ENCODE assay signal across 9 cellular contexts in genomic region chr10:15141136-15142067, GRCh38. TPM values are rescaled to one million over a fixed set of nuclear protein-coding genes. Genes with fewer than 3 reads are reported as not detected.
DNase-seq lines count a peak whose midpoint lies in the region; ATAC-seq, FAIRE-seq and TF ChIP-seq lines count a peak whose summit lies in the region.
"Had no signal": no experiment of that assay in that cellular context is flagged by ENCODE, and none has a peak within 500 bp of the region (broad histone marks: within the 10 kb centered on the region; RNA-seq: fewer than 3 reads in every experiment).

No MANE protein-coding gene starts in this region.

- H3K36me3 Mint-ChIP-seq in activated T-helper 1 cell treated with anti-CD3 and anti-CD28 coated beads, Interleukin-12 subunit alpha, Interleukin-12 subunit beta, Interleukin-2, Interleukin-4 antibody, amounts not matched to agents 30 ng/mL and 10 ng/mL and 1 ng/mL, durations not matched to agents 14 hours and 24 hours and 36 hours (ENCODE audit: low read depth): peaks cover 8% of the 10 kb centered on the region

- H3K36me3 ChIP-seq in HepG2 (replicated peaks in 1 of 2; ENCODE audit: control insufficient read depth in 1 of 2, insufficient read depth in 2 of 2, low read length in 2 of 2): peaks cover under 1 to 9% of the 10 kb centered on the region in 2 experiments; a peak in 4 of 5 replicates
- H3K36me3 ChIP-seq in right lobe of liver: peaks cover 0 to 8% (median 2%) of the 10 kb centered on the region in 4 donors
- H3K36me3 ChIP-seq in upper lobe of right lung: peaks cover 13% of the 10 kb centered on the region
- H3K36me3 ChIP-seq in mammary epithelial cell (ENCODE audit: insufficient read depth, low read length): peaks cover 5% of the 10 kb centered on the region

- BruUV-seq in HepG2 (replicated peaks; lab: Mats Ljungman, UMichigan) (no TSS peak), mammary epithelial cell (replicated peaks; lab: Mats Ljungman, UMichigan) (no TSS peak)

- no peak for TF ChIP-seq CTCF in HepG2 (CRISPR knock-in tag; IDR thresholded peaks at IDR 0.05)
- TF ChIP-seq CTCF in right lobe of liver (IDR thresholded peaks at IDR 0.05): no peak
- no peak for TF ChIP-seq CTCF in upper lobe of right lung (IDR thresholded peaks at IDR 0.05)
- TF ChIP-seq CTCF in mammary epithelial cell (conservative IDR thresholded peaks at IDR 0.05 in 1 of 2, IDR thresholded peaks at IDR 0.05 in 1 of 2; ENCODE audit: extremely low read depth in 1 of 2, insufficient read depth in 1 of 2, low read depth in 1 of 2, low read length in 2 of 2): no peak

- H3K9me3 Mint-ChIP-seq in activated T-helper 1 cell treated with anti-CD3 and anti-CD28 coated beads, Interleukin-12 subunit alpha, Interleukin-12 subunit beta, Interleukin-2, Interleukin-4 antibody, amounts not matched to agents 30 ng/mL and 10 ng/mL and 1 ng/mL, durations not matched to agents 14 hours and 24 hours and 36 hours: no peaks in the 10 kb centered on the region

- peak; percentile 28 for FAIRE-seq in HepG2 (lab: Jason Lieb, UNC)

- H3K27me3 ChIP-seq in HepG2 (ENCODE audit: control insufficient read depth in 1 of 2, insufficient read depth in 2 of 2, low read length in 2 of 2) (no peaks in the 10 kb centered on the region), right lobe of liver (no peaks in the 10 kb centered on the region), upper lobe of right lung (no peaks in the 10 kb centered on the region), mammary epithelial cell (ENCODE audit: insufficient read depth, low read length) (no peaks in the 10 kb centered on the region)
- H3K27me3 ChIP-seq: SJSA1 had no signal

- no peak overlapping the region for H3K27ac ChIP-seq in HepG2 (ENCODE audit: extremely low read length, insufficient read depth, low read length)
- no peak overlapping the region for H3K27ac ChIP-seq in right lobe of liver
- H3K27ac ChIP-seq in upper lobe of right lung: no peak overlapping the region
- H3K27ac ChIP-seq in mammary epithelial cell (ENCODE audit: insufficient read depth, low read depth, low read length): no peak overlapping the region
- H3K27ac ChIP-seq: SJSA1 had no signal

- no peak for ATAC-seq in HepG2
- ATAC-seq in right lobe of liver: no peak
- ATAC-seq in HG03135 (IDR thresholded peaks at IDR 0.05; ENCODE audit: unreplicated experiment): peak; percentile 90
- ATAC-seq in upper lobe of right lung: no peak

- dilution Hi-C loops in mammary epithelial cell (cut with HindIII; ENCODE audit: low sequenced_read_pairs): no loop called here

- no peaks in the 10 kb centered on the region for H4K20me1 ChIP-seq in HepG2 (ENCODE audit: insufficient read depth, low read length)
- no peaks in the 10 kb centered on the region for H4K20me1 ChIP-seq in mammary epithelial cell (ENCODE audit: insufficient read depth, low read length)

- peak; percentile 20 for DNase-seq in HepG2 (ENCODE audit: low spot score)
- DNase-seq in right lobe of liver: no peak
- DNase-seq in activated T-helper 1 cell treated with anti-CD3 and anti-CD28 coated beads, Interleukin-12 subunit alpha, Interleukin-12 subunit beta, Interleukin-2, Interleukin-4 antibody, amounts not matched to agents 30 ng/mL and 10 ng/mL and 1 ng/mL, durations not matched to agents 14 hours and 24 hours and 36 hours (ENCODE audit: low spot score): no peak
- DNase-seq in stimulated activated CD4-positive, alpha-beta T cell treated with anti-CD3 and anti-CD28 coated beads, Interleukin-2, amount 100 ng/mL, for 24 hours: peak; percentile 35 to 42
- no peak for DNase-seq in activated effector memory CD4-positive, alpha-beta T cell treated with anti-CD3 and anti-CD28 coated beads, Interleukin-2, amount 50 U/mL, for 16 hours
- no peak for DNase-seq in upper lobe of right lung
- DNase-seq in mammary epithelial cell: no peak

- TF ChIP-seq RAD21 in HepG2 (CRISPR knock-in tag; IDR thresholded peaks at IDR 0.05): no peak

- H3K4me3 ChIP-seq in HepG2 (replicated peaks in 1 of 3; ENCODE audit: insufficient read depth in 1 of 3, low read depth in 2 of 3, low read length in 3 of 3) (no peak overlapping the region), right lobe of liver (no peak overlapping the region), upper lobe of right lung (no peak overlapping the region), mammary epithelial cell (replicated peaks in 1 of 3; ENCODE audit: insufficient read depth in 1 of 3, low read depth in 2 of 3, low read length in 3 of 3) (no peak overlapping the region)
- H3K4me3 ChIP-seq: SJSA1 had no signal

- POLR2A ChIA-PET in HepG2 (lab: Yijun Ruan, JAX): interaction anchor here (1.5 kb wide), 1 partner anchor 11 kb away, joined by 6 read pairs; no protein-coding TSS in a partner anchor

- H3K79me2 ChIP-seq in HepG2 (ENCODE audit: insufficient read depth, low read length) (peaks cover 28% of the 10 kb centered on the region), mammary epithelial cell (ENCODE audit: insufficient read depth, low read length) (peaks cover 38% of the 10 kb centered on the region)

- TF ChIP-seq POLR2A in HepG2 (IDR thresholded peaks at IDR 0.05; ENCODE audit: insufficient read depth in 1 of 2, low read depth in 2 of 2, low read length in 2 of 2) (no peak), right lobe of liver (IDR thresholded peaks at IDR 0.05) (no peak)

- H3K4me3 Mint-ChIP-seq in activated T-helper 1 cell treated with anti-CD3 and anti-CD28 coated beads, Interleukin-12 subunit alpha, Interleukin-12 subunit beta, Interleukin-2, Interleukin-4 antibody, amounts not matched to agents 30 ng/mL and 10 ng/mL and 1 ng/mL, durations not matched to agents 14 hours and 24 hours and 36 hours: peak overlapping the region; percentile 29

- H3K27me3 Mint-ChIP-seq in activated T-helper 1 cell treated with anti-CD3 and anti-CD28 coated beads, Interleukin-12 subunit alpha, Interleukin-12 subunit beta, Interleukin-2, Interleukin-4 antibody, amounts not matched to agents 30 ng/mL and 10 ng/mL and 1 ng/mL, durations not matched to agents 14 hours and 24 hours and 36 hours (ENCODE audit: insufficient read depth): no peaks in the 10 kb centered on the region

- peaks cover 16% of the 10 kb centered on the region for H3K4me1 Mint-ChIP-seq in activated T-helper 1 cell treated with anti-CD3 and anti-CD28 coated beads, Interleukin-12 subunit alpha, Interleukin-12 subunit beta, Interleukin-2, Interleukin-4 antibody, amounts not matched to agents 30 ng/mL and 10 ng/mL and 1 ng/mL, durations not matched to agents 14 hours and 24 hours and 36 hours (ENCODE audit: low read depth)

- WGBS in HepG2 (ENCODE audit: low lambda C conversion rate): 81% methylated on average over 16 of the region's 16 CpGs
- 79% methylated on average over 16 of the region's 16 CpGs for WGBS in right lobe of liver (ENCODE audit: insufficient coverage, low coverage, low lambda C conversion rate, missing lambda C conversion rate)
- 89% methylated on average over 16 of the region's 16 CpGs for WGBS in mammary epithelial cell (ENCODE audit: low coverage, missing lambda C conversion rate)

- H2AFZ ChIP-seq in HepG2 (ENCODE audit: low read length) (no peak overlapping the region), mammary epithelial cell (ENCODE audit: low read depth, low read length) (no peak overlapping the region)

- intact Hi-C loops in HepG2 (cut with micrococcal nuclease; ENCODE audit: unreplicated experiment): no loop called here
- intact Hi-C loops in right lobe of liver (cut with DNase I): no loop called here
- intact Hi-C loops in activated T-helper 1 cell treated with anti-CD3 and anti-CD28 coated beads, Interleukin-12 subunit alpha, Interleukin-12 subunit beta, Interleukin-2, Interleukin-4 antibody, amounts not matched to agents 30 ng/mL and 10 ng/mL and 1 ng/mL, durations not matched to agents 14 hours and 24 hours and 36 hours (cut with micrococcal nuclease): loop anchor here (1.0 to 2.0 kb wide), 2 partner anchors 19 to 26 kb away; no protein-coding TSS in a partner anchor
- intact Hi-C loops in upper lobe of right lung (cut with DNase I): no loop called here
- intact Hi-C loops in mammary epithelial cell (cut with micrococcal nuclease): no loop called here

- in situ Hi-C loops in HepG2 (cut with HindIII; ENCODE audit: extremely low pct_ligation_motif_present, low pct_unique_long_range_greater_than_20kb) (no loop called here), mammary epithelial cell (cut with MboI; ENCODE audit: low sequenced_read_pairs in 2 of 2) (no loop called here)

- H3K4me2 ChIP-seq in HepG2 (ENCODE audit: low read depth, low read length): no peak overlapping the region
- no peak overlapping the region for H3K4me2 ChIP-seq in mammary epithelial cell (ENCODE audit: insufficient read depth, low read depth, low read length)

- H3K27ac Mint-ChIP-seq in activated T-helper 1 cell treated with anti-CD3 and anti-CD28 coated beads, Interleukin-12 subunit alpha, Interleukin-12 subunit beta, Interleukin-2, Interleukin-4 antibody, amounts not matched to agents 30 ng/mL and 10 ng/mL and 1 ng/mL, durations not matched to agents 14 hours and 24 hours and 36 hours: no peak overlapping the region

- H3K9me3 ChIP-seq in HepG2 (ENCODE audit: low read length): no peaks in the 10 kb centered on the region
- no peaks in the 10 kb centered on the region for H3K9me3 ChIP-seq in right lobe of liver
- no peaks in the 10 kb centered on the region for H3K9me3 ChIP-seq in upper lobe of right lung
- no peaks in the 10 kb centered on the region for H3K9me3 ChIP-seq in mammary epithelial cell (replicated peaks; ENCODE audit: insufficient read depth, low read length)
- H3K9me3 ChIP-seq: SJSA1 had no signal

- no peak for TF ChIP-seq EP300 in HepG2 (IDR thresholded peaks at IDR 0.05; ENCODE audit: low read depth in 2 of 2, low read length in 2 of 2)
- no peak for TF ChIP-seq EP300 in HepG2 (CRISPR knock-in tag; IDR thresholded peaks at IDR 0.05; ENCODE audit: borderline replicate concordance)

- CTCF ChIA-PET in HepG2 (lab: Yijun Ruan, JAX; ENCODE audit: low intra/inter-chr PET ratio, low total read pairs): no interaction called here
- CTCF ChIA-PET in mammary epithelial cell (lab: Charles Lee; ENCODE audit: low non-redundant PET): no interaction called here

- H3K9ac ChIP-seq in HepG2 (ENCODE audit: insufficient read depth, low read depth, low read length) (no peak overlapping the region), mammary epithelial cell (ENCODE audit: insufficient read depth, low read length) (no peak overlapping the region)

- H3K4me1 ChIP-seq in HepG2 (ENCODE audit: insufficient read depth, low read length) (peaks cover 44% of the 10 kb centered on the region), right lobe of liver (peaks cover 0 to 30% (median 0%) of the 10 kb centered on the region in 4 donors), upper lobe of right lung (no peaks in the 10 kb centered on the region), mammary epithelial cell (ENCODE audit: insufficient read depth, low read length) (no peaks in the 10 kb centered on the region)

RNA-seq across cellular contexts. Expression of gene NMT2, which starts 27.1 kb away (rescaled TPM):
- 23.8 and 28.0 TPM in 2 replicates for total RNA-seq in HepG2 (2016; rRNA removed; fragmentation: Illumina TruSeq; extraction: Trizol)
- total RNA-seq in HepG2 (2016; cell fraction: cytosol; rRNA removed; fragmentation: Illumina TruSeq; extraction: Trizol; ENCODE audit: low read depth): 8.0 and 9.2 TPM in 2 replicates
- 27.2 and 28.6 TPM in 2 replicates for total RNA-seq in HepG2 (2016; cell fraction: insoluble cytoplasmic fraction; rRNA removed; fragmentation: Illumina TruSeq; extraction: Trizol)
- total RNA-seq in HepG2 (2016; cell fraction: membrane; rRNA removed; fragmentation: Illumina TruSeq; extraction: Trizol): 16.5 and 17.5 TPM in 2 replicates
- total RNA-seq in HepG2 (2016; cell fraction: nucleus; rRNA removed; fragmentation: Illumina TruSeq; extraction: Trizol): 20.8 and 22.8 TPM in 2 replicates
- 8.9 and 10.1 TPM in 2 replicates for polyA plus RNA-seq in HepG2 (2011; rRNA removed)
- polyA plus RNA-seq in HepG2 (2011; cell fraction: cytosol; rRNA removed): 3.5 and 4.9 TPM in 2 replicates
- polyA plus RNA-seq in HepG2 (2011; cell fraction: nucleus; rRNA removed): 15.6 and 18.8 TPM in 2 replicates
- polyA plus RNA-seq in HepG2 (2012): 16.2 and 22.5 TPM in 2 replicates
- 6.0 and 6.3 TPM in 2 replicates for polyA plus RNA-seq in HepG2 (2016; cell fraction: cytosol; fragmentation: Illumina TruSeq; extraction: Trizol; ENCODE audit: low read depth)
- 28.9 and 32.1 TPM in 2 replicates for polyA plus RNA-seq in HepG2 (2016; cell fraction: insoluble cytoplasmic fraction; fragmentation: Illumina TruSeq; extraction: Trizol; ENCODE audit: low read depth)
- polyA plus RNA-seq in HepG2 (2016; cell fraction: membrane; fragmentation: Illumina TruSeq; extraction: Trizol; ENCODE audit: low read depth): 13.5 and 15.5 TPM in 2 replicates
- polyA plus RNA-seq in HepG2 (2016; cell fraction: nucleus; fragmentation: Illumina TruSeq; extraction: Trizol; ENCODE audit: insufficient read depth, low read depth): 27.7 and 29.0 TPM in 2 replicates
- polyA minus RNA-seq in HepG2 (2011; rRNA and poly(A)+ RNA removed; ENCODE audit: low replicate concordance): 0.96 and 2.9 TPM in 2 replicates
- 5.4 and 6.6 TPM in 2 replicates for polyA minus RNA-seq in HepG2 (2011; cell fraction: cytosol; rRNA and poly(A)+ RNA removed)
- 23.5 and 25.9 TPM in 2 replicates for polyA minus RNA-seq in HepG2 (2011; cell fraction: nucleus; rRNA and poly(A)+ RNA removed)
- total RNA-seq in right lobe of liver: 10 to 100 TPM; 18.1 to 34.5 (median 30.8) TPM
- total RNA-seq in activated T-helper 1 cell treated with anti-CD3 and anti-CD28 coated beads, Interleukin-12 subunit alpha, Interleukin-12 subunit beta, Interleukin-2, Interleukin-4 antibody, amounts not matched to agents 30 ng/mL and 10 ng/mL and 1 ng/mL, durations not matched to agents 14 hours and 24 hours and 36 hours: 9.4 and 9.8 TPM in 2 replicates
- 12.4 TPM for total RNA-seq in upper lobe of right lung
- 10 to 100 TPM; 12.5 to 15.3 TPM for total RNA-seq in mammary epithelial cell
- polyA plus RNA-seq in mammary epithelial cell: 8.0 TPM
- 11.3 TPM for polyA minus RNA-seq in mammary epithelial cell

RNA-seq across cellular contexts. Expression of gene RPP38, which starts 44.2 kb away (rescaled TPM):
- 16.4 and 17.7 TPM in 2 replicates for total RNA-seq in HepG2 (2016; rRNA removed; fragmentation: Illumina TruSeq; extraction: Trizol)
- total RNA-seq in HepG2 (2016; cell fraction: cytosol; rRNA removed; fragmentation: Illumina TruSeq; extraction: Trizol; ENCODE audit: low read depth): 10.8 and 11.2 TPM in 2 replicates
- 15.4 and 17.2 TPM in 2 replicates for total RNA-seq in HepG2 (2016; cell fraction: insoluble cytoplasmic fraction; rRNA removed; fragmentation: Illumina TruSeq; extraction: Trizol)
- total RNA-seq in HepG2 (2016; cell fraction: membrane; rRNA removed; fragmentation: Illumina TruSeq; extraction: Trizol): 14.8 and 16.0 TPM in 2 replicates
- total RNA-seq in HepG2 (2016; cell fraction: nucleus; rRNA removed; fragmentation: Illumina TruSeq; extraction: Trizol): 9.0 and 9.2 TPM in 2 replicates
- 11.7 TPM in 2 replicates for polyA plus RNA-seq in HepG2 (2011; rRNA removed)
- polyA plus RNA-seq in HepG2 (2011; cell fraction: cytosol; rRNA removed): 10.2 and 13.0 TPM in 2 replicates
- polyA plus RNA-seq in HepG2 (2011; cell fraction: nucleus; rRNA removed): 4.3 and 6.1 TPM in 2 replicates
- polyA plus RNA-seq in HepG2 (2012): 10.0 and 11.5 TPM in 2 replicates
- polyA plus RNA-seq in HepG2 (2016; cell fraction: cytosol; fragmentation: Illumina TruSeq; extraction: Trizol; ENCODE audit: low read depth): 8.4 and 12.5 TPM in 2 replicates
- polyA plus RNA-seq in HepG2 (2016; cell fraction: insoluble cytoplasmic fraction; fragmentation: Illumina TruSeq; extraction: Trizol; ENCODE audit: low read depth): 19.6 and 21.6 TPM in 2 replicates
- polyA plus RNA-seq in HepG2 (2016; cell fraction: membrane; fragmentation: Illumina TruSeq; extraction: Trizol; ENCODE audit: low read depth): 12.4 and 12.7 TPM in 2 replicates
- polyA plus RNA-seq in HepG2 (2016; cell fraction: nucleus; fragmentation: Illumina TruSeq; extraction: Trizol; ENCODE audit: insufficient read depth, low read depth): 17.0 and 18.6 TPM in 2 replicates
- 7.3 and 14.4 TPM in 2 replicates for polyA minus RNA-seq in HepG2 (2011; rRNA and poly(A)+ RNA removed; ENCODE audit: low replicate concordance)
- 4.8 and 6.3 TPM in 2 replicates for polyA minus RNA-seq in HepG2 (2011; cell fraction: cytosol; rRNA and poly(A)+ RNA removed)
- polyA minus RNA-seq in HepG2 (2011; cell fraction: nucleus; rRNA and poly(A)+ RNA removed): 4.1 and 5.8 TPM in 2 replicates
- total RNA-seq in right lobe of liver: 1 to 10 TPM; 5.4 to 9.4 (median 6.9) TPM
- 19.6 and 24.8 TPM in 2 replicates for total RNA-seq in activated T-helper 1 cell treated with anti-CD3 and anti-CD28 coated beads, Interleukin-12 subunit alpha, Interleukin-12 subunit beta, Interleukin-2, Interleukin-4 antibody, amounts not matched to agents 30 ng/mL and 10 ng/mL and 1 ng/mL, durations not matched to agents 14 hours and 24 hours and 36 hours
- total RNA-seq in upper lobe of right lung: 15.3 TPM
- total RNA-seq in mammary epithelial cell: 10 to 100 TPM; 13.0 to 21.7 TPM
- polyA plus RNA-seq in mammary epithelial cell: 31.4 TPM
- polyA minus RNA-seq in mammary epithelial cell: 7.0 TPM

RNA-seq across cellular contexts. Expression of gene ACBD7, which starts 52.8 kb away (rescaled TPM):
- total RNA-seq in HepG2 (2016; rRNA removed; fragmentation: Illumina TruSeq; extraction: Trizol) (2.6 and 4.0 TPM in 2 replicates), right lobe of liver (under 1 TPM in 2 of 6 experiments, not detected in 4; 0.16 to 0.18 TPM), upper lobe of right lung (not detected), mammary epithelial cell (under 1 TPM; 0.33 to 0.85 TPM)
- total RNA-seq in HepG2 (2016; cell fraction: cytosol; rRNA removed; fragmentation: Illumina TruSeq; extraction: Trizol; ENCODE audit: low read depth): 0.51 and 0.53 TPM in 2 replicates
- total RNA-seq in HepG2 (2016; cell fraction: insoluble cytoplasmic fraction; rRNA removed; fragmentation: Illumina TruSeq; extraction: Trizol): 3.0 and 3.6 TPM in 2 replicates
- total RNA-seq in HepG2 (2016; cell fraction: membrane; rRNA removed; fragmentation: Illumina TruSeq; extraction: Trizol): 2.0 and 2.5 TPM in 2 replicates
- total RNA-seq in HepG2 (2016; cell fraction: nucleus; rRNA removed; fragmentation: Illumina TruSeq; extraction: Trizol): 0.75 and 2.1 TPM in 2 replicates
- polyA plus RNA-seq in HepG2 (2011; rRNA removed) (1.1 and 1.4 TPM in 2 replicates), mammary epithelial cell (0.16 TPM)
- 0.86 and 1.0 TPM in 2 replicates for polyA plus RNA-seq in HepG2 (2011; cell fraction: cytosol; rRNA removed)
- polyA plus RNA-seq in HepG2 (2011; cell fraction: nucleus; rRNA removed): 0.40 and 0.45 TPM in 2 replicates
- polyA plus RNA-seq in HepG2 (2012): 1.1 and 2.4 TPM in 2 replicates
- polyA plus RNA-seq in HepG2 (2016; cell fraction: cytosol; fragmentation: Illumina TruSeq; extraction: Trizol; ENCODE audit: low read depth): 0.33 and 0.47 TPM in 2 replicates
- polyA plus RNA-seq in HepG2 (2016; cell fraction: insoluble cytoplasmic fraction; fragmentation: Illumina TruSeq; extraction: Trizol; ENCODE audit: low read depth): 3.1 and 3.6 TPM in 2 replicates
- 1.2 and 1.4 TPM in 2 replicates for polyA plus RNA-seq in HepG2 (2016; cell fraction: membrane; fragmentation: Illumina TruSeq; extraction: Trizol; ENCODE audit: low read depth)
- polyA plus RNA-seq in HepG2 (2016; cell fraction: nucleus; fragmentation: Illumina TruSeq; extraction: Trizol; ENCODE audit: insufficient read depth, low read depth): 0.85 and 1.2 TPM in 2 replicates
- polyA minus RNA-seq in HepG2 (2011; rRNA and poly(A)+ RNA removed; ENCODE audit: low replicate concordance): 0.21 and 0.90 TPM in 2 replicates
- polyA minus RNA-seq in HepG2 (2011; cell fraction: cytosol; rRNA and poly(A)+ RNA removed): 0.59 and 2.2 TPM in 2 replicates
- 1.8 and 2.0 TPM in 2 replicates for polyA minus RNA-seq in HepG2 (2011; cell fraction: nucleus; rRNA and poly(A)+ RNA removed)
- total RNA-seq in activated T-helper 1 cell treated with anti-CD3 and anti-CD28 coated beads, Interleukin-12 subunit alpha, Interleukin-12 subunit beta, Interleukin-2, Interleukin-4 antibody, amounts not matched to agents 30 ng/mL and 10 ng/mL and 1 ng/mL, durations not matched to agents 14 hours and 24 hours and 36 hours: 2.3 and 2.7 TPM in 2 replicates
- not detected for polyA minus RNA-seq in mammary epithelial cell

Comparison
In these comparisons a context has a peak if more than half of its experiments do, and no peak if none do; other contexts are left out.
1. DNase-seq: peak in HepG2 (single experiment) and stimulated activated CD4-positive, alpha-beta T cell treated with anti-CD3 and anti-CD28 coated beads, Interleukin-2, amount 100 ng/mL, for 24 hours (2 of 2); none in right lobe of liver (0 of 3), activated T-helper 1 cell treated with anti-CD3 and anti-CD28 coated beads, Interleukin-12 subunit alpha, Interleukin-12 subunit beta, Interleukin-2, Interleukin-4 antibody, amounts not matched to agents 30 ng/mL and 10 ng/mL and 1 ng/mL, durations not matched to agents 14 hours and 24 hours and 36 hours (single experiment), activated effector memory CD4-positive, alpha-beta T cell treated with anti-CD3 and anti-CD28 coated beads, Interleukin-2, amount 50 U/mL, for 16 hours (single experiment), upper lobe of right lung (single experiment) and mammary epithelial cell (single experiment).